6 cellular contexts compared by ENCODE assay signal in genomic region chr7:93060865-93061264, GRCh38.
"Had no signal": no experiment of that assay in that cellular context is flagged by ENCODE, and none has a peak within 500 bp of the region (broad histone marks: within the 10 kb centered on the region; RNA-seq: fewer than 3 reads in every experiment).

No MANE protein-coding gene starts in this region.

- H3K4me3 Mint-ChIP-seq: HFFc6 had no signal

- ATAC-seq: HCT116 had no signal

- DNase-seq: GM23248, GOT3, H7, HFFc6, IMR-90 had no signal

- H3K27ac Mint-ChIP-seq: HFFc6 had no signal
